In genomic region chr15:37095993-37096877, GRCh38 we compare ENCODE assay signal across 10 cellular contexts. TPM values are rescaled to one million over a fixed set of nuclear protein-coding genes. Genes with fewer than 3 reads are reported as not detected.
A peak's percentile ranks its signal among the peaks of the same experiment; 100 is the strongest.
DNase-seq lines count a peak whose midpoint lies in the region; ATAC-seq and TF ChIP-seq lines count a peak whose summit lies in the region.
"Had no signal": no experiment of that assay in that cellular context is flagged by ENCODE, and none has a peak within 500 bp of the region (broad histone marks: within the 10 kb centered on the region; RNA-seq: fewer than 3 reads in every experiment).

No MANE protein-coding gene starts in this region.

- H3K27me3 ChIP-seq in endocrine pancreas (ENCODE audit: control insufficient read depth, insufficient read depth, low read length) (no peaks in the 10 kb centered on the region), lung (ENCODE audit: control insufficient read depth, insufficient read depth) (no peaks in the 10 kb centered on the region)

- H3K4me3 ChIP-seq in endocrine pancreas (ENCODE audit: control insufficient read depth, insufficient read depth, low read length): peak overlapping the region; percentile 94
- peak overlapping the region; percentile 62 for H3K4me3 ChIP-seq in lung
- H3K4me3 ChIP-seq: A549 had no signal

- DNase-seq in T-helper 1 cell (no peak), lung (ENCODE audit: low spot score) (no peak), type B pancreatic cell (ENCODE audit: extremely low spot score, unreplicated experiment) (no peak), SKM-1 treated with dmso at 0.1 percent for 144 hours (lab: John Stamatoyannopoulos, UW; ENCODE audit: unreplicated experiment) (no peak)
- DNase-seq in NK-92 treated with Interleukin-12 subunit alpha and Interleukin-12 subunit beta, amount 100 ng/mL, for 24 hours (lab: John Stamatoyannopoulos, UW): no peak

- peak overlapping the region; percentile 100 for H3K9ac ChIP-seq in endocrine pancreas (ENCODE audit: control insufficient read depth, insufficient read depth, low read length)
- H3K9ac ChIP-seq: KMS-11 had no signal

- no peak overlapping the region for H3K4me3 Mint-ChIP-seq in T-helper 1 cell treated with Interleukin-12 subunit alpha and Interleukin-12 subunit beta and Interleukin-4 antibody, amounts not matched to agents 30 μg/mL and 1 μg/mL, for 36 hours
- peak overlapping the region; percentile 99 for H3K4me3 Mint-ChIP-seq in type B pancreatic cell

- H3K9me3 ChIP-seq in endocrine pancreas (ENCODE audit: control insufficient read depth, low read length) (no peaks in the 10 kb centered on the region), lung (ENCODE audit: control insufficient read depth in 2 of 2, insufficient read depth in 1 of 2, low read length in 1 of 2) (no peaks in the 10 kb centered on the region)
- H3K9me3 ChIP-seq: A549 had no signal

- peaks cover 21% of the 10 kb centered on the region for H3K4me1 Mint-ChIP-seq in T-helper 1 cell treated with Interleukin-12 subunit alpha and Interleukin-12 subunit beta and Interleukin-4 antibody, amounts not matched to agents 30 μg/mL and 1 μg/mL, for 36 hours (ENCODE audit: low read depth)
- H3K4me1 Mint-ChIP-seq in type B pancreatic cell (ENCODE audit: unreplicated experiment): peaks cover 32% of the 10 kb centered on the region

- H3K9me3 Mint-ChIP-seq in T-helper 1 cell treated with Interleukin-12 subunit alpha and Interleukin-12 subunit beta and Interleukin-4 antibody, amounts not matched to agents 30 μg/mL and 1 μg/mL, for 36 hours: peaks cover 4% of the 10 kb centered on the region
- H3K9me3 Mint-ChIP-seq in type B pancreatic cell: no peaks in the 10 kb centered on the region

- no peak for TF ChIP-seq CTCF in lung (IDR thresholded peaks at IDR 0.05; ENCODE audit: control extremely low read depth, extremely low read depth)
- no peak for TF ChIP-seq CTCF in type B pancreatic cell (conservative IDR thresholded peaks at IDR 0.05)

- peaks cover 5% of the 10 kb centered on the region for H3K36me3 Mint-ChIP-seq in T-helper 1 cell treated with Interleukin-12 subunit alpha and Interleukin-12 subunit beta and Interleukin-4 antibody, amounts not matched to agents 30 μg/mL and 1 μg/mL, for 36 hours (ENCODE audit: low read depth)
- H3K36me3 Mint-ChIP-seq in type B pancreatic cell: peaks cover 61% of the 10 kb centered on the region

- H3K27me3 Mint-ChIP-seq in T-helper 1 cell treated with Interleukin-12 subunit alpha and Interleukin-12 subunit beta and Interleukin-4 antibody, amounts not matched to agents 30 μg/mL and 1 μg/mL, for 36 hours (ENCODE audit: low read depth): peaks cover 88% of the 10 kb centered on the region
- H3K27me3 Mint-ChIP-seq in type B pancreatic cell: peaks cover 23% of the 10 kb centered on the region

- peak overlapping the region; percentile 67 to 97 for H3K27ac ChIP-seq in lung (ENCODE audit: low read depth in 1 of 2, low read length in 1 of 2)
- H3K27ac ChIP-seq: A549, KMS-11 had no signal

- H3K36me3 ChIP-seq in endocrine pancreas (ENCODE audit: control insufficient read depth, insufficient read depth, low read length): peaks cover 19% of the 10 kb centered on the region
- H3K36me3 ChIP-seq in lung (ENCODE audit: control insufficient read depth in 2 of 2, insufficient read depth in 2 of 2, low read length in 2 of 2): peaks cover 0 to 5% of the 10 kb centered on the region in 2 donors

- H3K4me1 ChIP-seq in endocrine pancreas (ENCODE audit: control insufficient read depth, insufficient read depth, low read length): peaks cover 20% of the 10 kb centered on the region
- H3K4me1 ChIP-seq in lung (ENCODE audit: control insufficient read depth in 2 of 2, insufficient read depth in 2 of 2, low read length in 2 of 2): peaks cover 0 to 6% of the 10 kb centered on the region in 2 donors

- 36 to 45% methylated on average over 36 of the region's 36 CpGs for WGBS in lung, 2 donors

- peak overlapping the region; percentile 55 for H3K27ac Mint-ChIP-seq in T-helper 1 cell treated with Interleukin-12 subunit alpha and Interleukin-12 subunit beta and Interleukin-4 antibody, amounts not matched to agents 30 μg/mL and 1 μg/mL, for 36 hours
- peak overlapping the region; percentile 99 for H3K27ac Mint-ChIP-seq in type B pancreatic cell

- ATAC-seq in lung (ENCODE audit: insufficient read depth, low FRiP score): no peak
- no peak for ATAC-seq in HG02970 (IDR thresholded peaks at IDR 0.05; ENCODE audit: low FRiP score, unreplicated experiment)
- ATAC-seq: A549 had no signal

RNA-seq across cellular contexts. Expression of gene MEIS2, which starts 4.1 kb away (rescaled TPM):
- total RNA-seq in lung: 10 to 100 TPM; 18.9 to 47.5 TPM
- polyA plus RNA-seq in lung: 1 to 10 TPM; 5.6 to 8.4 TPM
- 152 and 211 TPM in 2 replicates for total RNA-seq in type B pancreatic cell (ENCODE audit: low replicate concordance)
